Comparison of ENCODE assay signal across 9 cellular contexts in genomic region chr7:992742-993607, GRCh38. TPM values are rescaled to one million over a fixed set of nuclear protein-coding genes. Genes with fewer than 3 reads are reported as not detected.
DNase-seq lines count a peak whose midpoint lies in the region; ATAC-seq, FAIRE-seq and TF ChIP-seq lines count a peak whose summit lies in the region.
"Had no signal": no experiment of that assay in that cellular context is flagged by ENCODE, and none has a peak within 500 bp of the region (broad histone marks: within the 10 kb centered on the region; RNA-seq: fewer than 3 reads in every experiment).

No MANE protein-coding gene starts in this region.

- no peak overlapping the region for H3K9ac ChIP-seq in adipocyte (ENCODE audit: low read length)

- no peak overlapping the region for H3K4me3 ChIP-seq in adipocyte (ENCODE audit: low read length)

- TF ChIP-seq CTCF in 22Rv1 (IDR thresholded peaks at IDR 0.05), result peak; percentile 100

- no peaks in the 10 kb centered on the region for H3K9me3 ChIP-seq in adipocyte (ENCODE audit: control insufficient read depth, low read length)

- DNase-seq in GM18507 (ENCODE audit: extremely low spot score, insufficient read length, low read depth), result peak; percentile 82
- DNase-seq in NCI-H187 treated with DMSO at 0.1 percent for 48 hours (lab: John Stamatoyannopoulos, UW), result peak; percentile 32
- peak; percentile 89 to 92 (median 92) for DNase-seq in T-helper 1 cell
- DNase-seq in adipocyte (ENCODE audit: low read depth), result peak; percentile 99
- peak; percentile 97 for DNase-seq in left cardiac atrium
- DNase-seq in retina, result peak; percentile 96

- H3K4me1 ChIP-seq in adipocyte (ENCODE audit: control insufficient read depth, insufficient read depth, low read length), result no peaks in the 10 kb centered on the region

- peak; percentile 85 for ATAC-seq in HG02943 (IDR thresholded peaks at IDR 0.05; ENCODE audit: low read depth, unreplicated experiment)
- ATAC-seq in left cardiac atrium, result peak; percentile 94 to 96

- no peaks in the 10 kb centered on the region for H3K36me3 ChIP-seq in adipocyte (ENCODE audit: control insufficient read depth, insufficient read depth, low read length, severe bottlenecking)

- no peak overlapping the region for H3K27ac ChIP-seq in 22Rv1

- intact Hi-C loops in left cardiac atrium (cut with DNase I), result loop anchor here (1.0 to 10.0 kb wide), 4 partner anchors 72 to 149 kb away; a partner anchor contains a TSS

- peaks cover 3% of the 10 kb centered on the region for H3K27me3 ChIP-seq in adipocyte (replicated peaks; ENCODE audit: control insufficient read depth, insufficient read depth, low read length)

- FAIRE-seq in GM18507 (lab: Jason Lieb, UNC), result peak; percentile 96
- FAIRE-seq: A204.1 had no signal

RNA-seq across cellular contexts. Expression of gene CYP2W1, which starts 10.0 kb away (rescaled TPM):
- not detected for total RNA-seq in left cardiac atrium

RNA-seq across cellular contexts. Expression of gene COX19, which starts 17.6 kb away (rescaled TPM):
- 1 to 10 TPM; 6.6 to 8.5 TPM for total RNA-seq in left cardiac atrium

RNA-seq across cellular contexts. Expression of gene ADAP1, which starts 38.5 kb away (rescaled TPM):
- 1 to 10 TPM; 6.9 to 8.2 TPM for total RNA-seq in left cardiac atrium

RNA-seq across cellular contexts. Expression of gene GPR146, which starts 51.4 kb away (rescaled TPM):
- total RNA-seq in left cardiac atrium, result 10 to 100 TPM in 1 of 2 donors, 1 to 10 TPM in 1; 9.0 to 17.7 TPM

Comparison
In these comparisons a context has a peak if more than half of its experiments do, and no peak if none do; other contexts are left out.
1. DNase-seq: peak in every context shown above with its lines; median percentile 99 in adipocyte; 97 in left cardiac atrium; 96 in retina; 92 in T-helper 1 cell; 82 in GM18507; 32 in NCI-H187 treated with DMSO at 0.1 percent for 48 hours.